In genomic region chr7:55250313-55250712, GRCh38 we compare ENCODE assay signal across 1 cellular context.
TF ChIP-seq lines count a peak whose summit lies in the region.

No MANE protein-coding gene starts in this region.

TF ChIP-seq in GM23338, 12 proteins besides CTCF, POLR2A, EP300 and RAD21 (continued from another document):
- TF ChIP-seq ZNF462 (CRISPR knock-in tag; IDR thresholded peaks at IDR 0.05) (no peak), CREB1 (CRISPR knock-in tag; IDR thresholded peaks at IDR 0.05; ENCODE audit: low read depth) (no peak)
